26 cellular contexts compared by ENCODE assay signal in the genomic region with DNA sequence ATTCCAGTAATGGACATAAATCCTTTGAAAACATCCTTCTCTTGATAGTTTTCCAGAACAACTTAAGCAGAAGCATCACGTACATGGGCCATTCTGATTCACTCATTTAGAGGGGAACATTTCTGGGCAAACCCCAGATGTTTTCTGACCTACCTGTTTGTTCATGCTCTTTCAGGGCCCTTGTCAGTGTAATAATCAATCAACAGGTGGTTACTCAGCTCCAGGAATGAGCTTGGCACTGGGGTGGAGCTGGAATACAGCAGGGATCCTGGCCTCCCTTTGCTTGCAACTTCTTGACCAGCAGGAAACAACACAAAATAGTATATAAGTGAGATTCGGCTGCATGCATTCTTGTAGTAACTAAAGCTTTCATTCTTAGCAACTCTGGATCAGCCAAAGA.
"Had no signal": no experiment of that assay in that cellular context is flagged by ENCODE, and none has a peak within 500 bp of the region (broad histone marks: within the 10 kb centered on the region; RNA-seq: fewer than 3 reads in every experiment).

No MANE protein-coding gene starts in this region.

- H3K4me3 Mint-ChIP-seq: activated B cell treated with CpG ODN at 0.5 μM for 24 hours; activated CD8-positive, alpha-beta T cell treated with anti-CD3 and anti-CD28 coated beads for 36 hours; activated T-cell treated with anti-CD3 and anti-CD28 coated beads, Interleukin-2, amount 50 U/mL, for 4 hours; activated T-helper 17 cell treated with anti-CD3 and anti-CD28 coated beads, Interleukin-2, amount 50 U/mL, for 72 hours; neural crest cell had no signal

- ATAC-seq: activated CD8-positive, alpha-beta T cell treated with anti-CD3 and anti-CD28 coated beads for 36 hours; activated T-cell treated with anti-CD3 and anti-CD28 coated beads, Interleukin-2, amount 50 U/mL, for 4 hours; mucosa of descending colon had no signal

- H3K36me3 ChIP-seq: brain microvascular endothelial cell, esophagus squamous epithelium, left ventricle myocardium inferior, right atrium auricular region, transverse colon had no signal

- H3K27me3 ChIP-seq: brain microvascular endothelial cell, esophagus squamous epithelium, right atrium auricular region, transverse colon had no signal

- H3K4me3 ChIP-seq: esophagus squamous epithelium, left ventricle myocardium inferior, lung, mucosa of descending colon, right atrium auricular region, transverse colon had no signal

- DNase-seq: activated B cell treated with CpG ODN at 0.5 μM for 24 hours; activated CD4-positive, alpha-beta T cell treated with anti-CD3 and anti-CD28 coated beads, Interleukin-2, amount 50 U/mL, for 1 hour; activated CD8-positive, alpha-beta T cell treated with anti-CD3 and anti-CD28 coated beads for 36 hours; activated gamma-delta T cell treated with Interleukin-2 at 50 U/mL for 16 hours; activated naive CD4-positive, alpha-beta T cell treated with anti-CD3 and anti-CD28 coated beads, Interleukin-2, amount 50 U/mL, for 16 hours; activated T-cell treated with anti-CD3 and anti-CD28 coated beads, Interleukin-2, amount 50 U/mL, for 4 hours; amniotic stem cell; brain microvascular endothelial cell; central memory CD4-positive, alpha-beta T cell; esophagus squamous epithelium; kidney glomerular epithelial cell; left ventricle myocardium inferior; mucosa of descending colon; nucleus accumbens; stimulated activated CD4-positive, alpha-beta T cell treated with anti-CD3 and anti-CD28 coated beads, Interleukin-15, amount 100 ng/mL, for 24 hours; stimulated activated CD4-positive, alpha-beta T cell treated with anti-CD3 and anti-CD28 coated beads, Interleukin-2, amount 100 ng/mL, for 24 hours; stimulated activated naive CD4-positive, alpha-beta T cell treated with Interleukin-2 at 50 U/mL for 16 hours; T-helper 2 cell; transverse colon had no signal

- H3K9me3 Mint-ChIP-seq: activated B cell treated with CpG ODN at 0.5 μM for 24 hours; activated CD8-positive, alpha-beta T cell treated with anti-CD3 and anti-CD28 coated beads for 36 hours; activated T-cell treated with anti-CD3 and anti-CD28 coated beads, Interleukin-2, amount 50 U/mL, for 4 hours; activated T-helper 17 cell treated with anti-CD3 and anti-CD28 coated beads, Interleukin-2, amount 50 U/mL, for 72 hours; neural crest cell had no signal

- H3K9me3 ChIP-seq: esophagus squamous epithelium, left ventricle myocardium inferior, mucosa of descending colon, right atrium auricular region, transverse colon had no signal

- H3K4me1 ChIP-seq: left ventricle myocardium inferior, right atrium auricular region, transverse colon had no signal

- H3K4me1 Mint-ChIP-seq: activated B cell treated with CpG ODN at 0.5 μM for 24 hours; activated T-helper 17 cell treated with anti-CD3 and anti-CD28 coated beads, Interleukin-2, amount 50 U/mL, for 72 hours; neural crest cell had no signal

- FAIRE-seq: astrocyte, endothelial cell of umbilical vein, frontal cortex had no signal

- H3K27ac Mint-ChIP-seq: activated B cell treated with CpG ODN at 0.5 μM for 24 hours; activated CD8-positive, alpha-beta T cell treated with anti-CD3 and anti-CD28 coated beads for 36 hours; activated T-helper 17 cell treated with anti-CD3 and anti-CD28 coated beads, Interleukin-2, amount 50 U/mL, for 72 hours had no signal

- H3K27ac ChIP-seq: brain microvascular endothelial cell, left ventricle myocardium inferior, right atrium auricular region, transverse colon had no signal

- H3K27me3 Mint-ChIP-seq: activated B cell treated with CpG ODN at 0.5 μM for 24 hours had no signal
